ENCODE assay signal across 14 cellular contexts in the genomic region with DNA sequence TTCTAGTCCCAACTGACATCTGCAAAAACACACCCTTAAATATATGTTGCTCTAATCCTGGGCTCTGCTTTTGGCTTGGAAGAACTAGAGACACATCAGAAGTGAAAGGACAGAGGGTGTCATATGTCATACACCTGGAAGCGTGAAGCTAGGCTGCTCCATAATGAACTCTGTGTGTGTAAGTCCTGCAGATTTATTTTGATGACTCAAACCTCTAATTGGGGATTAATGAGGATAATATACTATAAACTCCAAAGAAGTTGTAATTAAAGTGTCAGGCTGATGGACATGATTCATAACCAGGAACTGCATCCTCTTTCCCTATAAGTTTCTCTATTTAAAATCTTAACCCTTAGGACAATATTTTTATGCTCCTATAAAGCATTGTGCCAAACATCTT. TPM values are rescaled to one million over a fixed set of nuclear protein-coding genes. Genes with fewer than 3 reads are reported as not detected.
DNase-seq lines count a peak whose midpoint lies in the region; ATAC-seq and TF ChIP-seq lines count a peak whose summit lies in the region.
"Had no signal": no experiment of that assay in that cellular context is flagged by ENCODE, and none has a peak within 500 bp of the region (broad histone marks: within the 10 kb centered on the region; RNA-seq: fewer than 3 reads in every experiment).

No MANE protein-coding gene starts in this region.

- no peaks in the 10 kb centered on the region for H3K9me3 ChIP-seq in T-helper 17 cell (ENCODE audit: control insufficient read depth, low read length, poor library complexity, severe bottlenecking)

- no peaks in the 10 kb centered on the region for H3K9me3 Mint-ChIP-seq in neural crest cell
- H3K9me3 Mint-ChIP-seq: T-helper 1 cell treated with Interleukin-12 subunit alpha and Interleukin-12 subunit beta and Interleukin-4 antibody, amounts not matched to agents 30 μg/mL and 1 μg/mL, for 36 hours had no signal

- H3K27me3 Mint-ChIP-seq in neural crest cell (ENCODE audit: low read depth) (peaks cover 80% of the 10 kb centered on the region), T-helper 17 cell (peaks cover 75% of the 10 kb centered on the region)

- no peak for TF ChIP-seq CTCF in neural crest cell (conservative IDR thresholded peaks at IDR 0.05)

- H3K4me1 Mint-ChIP-seq in neural crest cell (peaks cover 26% of the 10 kb centered on the region), T-helper 17 cell (peaks cover 6% of the 10 kb centered on the region)

- H3K4me3 Mint-ChIP-seq in neural crest cell: peak overlapping the region; percentile 95
- no peak overlapping the region for H3K4me3 Mint-ChIP-seq in T-helper 17 cell
- H3K4me3 Mint-ChIP-seq: T-helper 1 cell treated with Interleukin-12 subunit alpha and Interleukin-12 subunit beta and Interleukin-4 antibody, amounts not matched to agents 30 μg/mL and 1 μg/mL, for 36 hours had no signal

- DNase-seq in NCI-H1417 (lab: John Stamatoyannopoulos, UW) (peak; percentile 39 to 79 (median 49)), NCI-H1417 treated with DMSO at 0.1 percent for 48 hours (lab: John Stamatoyannopoulos, UW) (no peak), LoVo (ENCODE audit: low spot score) (peak; percentile 4), NCI-H69 (lab: John Stamatoyannopoulos, UW) (peak; percentile 95), neural crest cell (ENCODE audit: low read depth, low spot score) (no peak), GF-D8 (lab: John Stamatoyannopoulos, UW) (no peak), KG1 (lab: John Stamatoyannopoulos, UW) (no peak), T-helper 17 cell (no peak)
- DNase-seq: Calu3, Karpas-422, NCI-H1436 treated with DMSO at 0.1 percent for 48 hours, NCI-H526 treated with DMSO at 0.1 percent for 48 hours had no signal

- H3K36me3 Mint-ChIP-seq in neural crest cell (ENCODE audit: low read depth) (no peaks in the 10 kb centered on the region), T-helper 17 cell (ENCODE audit: low read depth) (peaks cover 2% of the 10 kb centered on the region)

- ATAC-seq in T-helper 17 cell: no peak

- H3K27ac Mint-ChIP-seq in neural crest cell (ENCODE audit: unreplicated experiment): no peak overlapping the region
- no peak overlapping the region for H3K27ac Mint-ChIP-seq in T-helper 17 cell
- H3K27ac Mint-ChIP-seq: CD14-positive monocyte; T-helper 1 cell treated with Interleukin-12 subunit alpha and Interleukin-12 subunit beta and Interleukin-4 antibody, amounts not matched to agents 30 μg/mL and 1 μg/mL, for 36 hours had no signal

RNA-seq across cellular contexts. Expression of gene KCNK10, which starts 4.4 kb away (rescaled TPM):
- total RNA-seq in neural crest cell (8.5 and 11.5 TPM in 2 replicates), T-helper 17 cell (not detected)
- total RNA-seq: Calu3 had no signal

RNA-seq across cellular contexts. Expression of gene SPATA7, which starts 58.0 kb away (rescaled TPM):
- total RNA-seq in neural crest cell (18.9 and 19.4 TPM in 2 replicates), T-helper 17 cell (1 to 10 TPM; 5.5 to 5.7 TPM)

Comparison
In these comparisons a context has a peak if more than half of its experiments do, and no peak if none do; other contexts are left out.
1. DNase-seq: peak in NCI-H1417 (3 of 3), LoVo (single experiment) and NCI-H69 (single experiment); none in NCI-H1417 treated with DMSO at 0.1 percent for 48 hours (single experiment), neural crest cell (single experiment), GF-D8 (single experiment), KG1 (single experiment) and T-helper 17 cell (0 of 3).